Comparison of ENCODE assay signal across 8 cellular contexts in the genomic region with DNA sequence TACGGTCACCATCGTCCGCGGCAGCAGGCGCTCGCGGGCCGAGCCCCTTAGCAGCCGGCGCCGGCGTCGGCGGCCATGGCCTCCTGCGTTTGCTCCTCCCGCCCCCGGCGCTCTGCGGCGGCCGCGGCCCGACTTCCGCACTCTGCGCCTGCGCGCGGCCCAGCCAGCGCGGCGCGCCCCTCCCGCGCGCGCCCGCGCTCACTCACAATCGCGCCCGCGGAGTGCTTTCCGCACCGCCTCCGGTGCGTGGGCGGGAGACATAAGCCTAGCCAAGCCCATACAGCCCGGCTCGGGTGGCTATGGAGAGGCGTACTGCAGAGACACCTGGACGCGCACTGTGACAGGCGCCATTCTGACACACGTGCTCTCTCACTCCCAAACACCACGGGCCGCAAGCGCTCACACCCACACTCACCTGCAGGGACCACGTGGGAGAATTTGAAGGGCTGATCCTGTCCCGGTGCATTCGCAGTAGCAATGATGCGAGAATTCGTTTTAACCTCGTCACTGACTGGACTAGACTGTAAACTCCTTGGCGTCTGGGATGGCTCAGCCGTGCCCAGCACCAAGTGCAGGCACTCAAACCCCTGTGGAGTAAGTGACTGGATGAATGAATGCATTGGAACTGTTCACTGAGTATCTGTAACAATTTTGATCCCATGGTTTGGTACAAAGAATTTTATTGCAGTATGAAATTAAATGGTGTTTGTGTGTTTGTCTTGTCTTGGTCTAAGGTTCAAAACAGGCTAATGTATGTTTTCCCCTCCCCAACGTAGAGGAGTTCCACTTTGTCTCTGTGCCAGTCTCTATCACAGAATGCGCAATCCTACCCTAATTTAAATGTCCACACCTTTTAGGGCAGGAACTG. TPM values are rescaled to one million over a fixed set of nuclear protein-coding genes. Genes with fewer than 3 reads are reported as not detected.
DNase-seq lines count a peak whose midpoint lies in the region; ATAC-seq lines count a peak whose summit lies in the region.

A gene with protein sequence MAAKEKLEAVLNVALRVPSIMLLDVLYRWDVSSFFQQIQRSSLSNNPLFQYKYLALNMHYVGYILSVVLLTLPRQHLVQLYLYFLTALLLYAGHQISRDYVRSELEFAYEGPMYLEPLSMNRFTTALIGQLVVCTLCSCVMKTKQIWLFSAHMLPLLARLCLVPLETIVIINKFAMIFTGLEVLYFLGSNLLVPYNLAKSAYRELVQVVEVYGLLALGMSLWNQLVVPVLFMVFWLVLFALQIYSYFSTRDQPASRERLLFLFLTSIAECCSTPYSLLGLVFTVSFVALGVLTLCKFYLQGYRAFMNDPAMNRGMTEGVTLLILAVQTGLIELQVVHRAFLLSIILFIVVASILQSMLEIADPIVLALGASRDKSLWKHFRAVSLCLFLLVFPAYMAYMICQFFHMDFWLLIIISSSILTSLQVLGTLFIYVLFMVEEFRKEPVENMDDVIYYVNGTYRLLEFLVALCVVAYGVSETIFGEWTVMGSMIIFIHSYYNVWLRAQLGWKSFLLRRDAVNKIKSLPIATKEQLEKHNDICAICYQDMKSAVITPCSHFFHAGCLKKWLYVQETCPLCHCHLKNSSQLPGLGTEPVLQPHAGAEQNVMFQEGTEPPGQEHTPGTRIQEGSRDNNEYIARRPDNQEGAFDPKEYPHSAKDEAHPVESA (minus strand): TSS at position 116 of the 868 bp plus-strand sequence. CDS start 5,936 bp downstream, outside the sequence.

- peak; percentile 68 for ATAC-seq in GM18907 (IDR thresholded peaks at IDR 0.05; ENCODE audit: unreplicated experiment)
- peak; percentile 65 for ATAC-seq in HG03139 (IDR thresholded peaks at IDR 0.05; ENCODE audit: unreplicated experiment)

- peak; percentile 94 for DNase-seq in AG08395 (ENCODE audit: low spot score)
- DNase-seq in NCI-H345 treated with DMSO at 0.1 percent for 48 hours (lab: John Stamatoyannopoulos, UW; ENCODE audit: unreplicated experiment), result peak; percentile 62
- DNase-seq in activated CD4-positive, CD25-positive, alpha-beta regulatory T cell treated with anti-CD3 and anti-CD28 coated beads, Interleukin-2, amount 50 U/mL, for 72 hours, result peak; percentile 92
- peak; percentile 91 for DNase-seq in cerebellum (ENCODE audit: low spot score)
- DNase-seq in kidney tubule cell (ENCODE audit: low spot score), result peak; percentile 89
- peak; percentile 82 to 90 (median 88) for DNase-seq in stimulated activated CD4-positive, alpha-beta T cell treated with anti-CD3 and anti-CD28 coated beads, Interleukin-1b, Interleukin-23, amount 100 ng/mL, for 24 hours (ENCODE audit: low read depth in 4 of 4, low spot score in 1 of 4)

RNA-seq across cellular contexts. Expression of the gene that starts here (rescaled TPM):
- total RNA-seq in cerebellum, result 71.3 TPM

Comparison
In these comparisons a context has a peak if more than half of its experiments do, and no peak if none do; other contexts are left out.
1. Peak in every context shown above with its lines: DNase-seq and ATAC-seq.